ENCODE assay signal across 28 cellular contexts in genomic region chr4:127174168-127174567, GRCh38.
"Had no signal": no experiment of that assay in that cellular context is flagged by ENCODE, and none has a peak within 500 bp of the region (broad histone marks: within the 10 kb centered on the region; RNA-seq: fewer than 3 reads in every experiment).

No MANE protein-coding gene starts in this region.

- H3K4me3 ChIP-seq: colonic mucosa, esophagus squamous epithelium, gastrocnemius medialis, heart right ventricle, left lung, lower lobe of right lung had no signal

- H3K4me3 Mint-ChIP-seq: dendritic cell treated with granulocyte-macrophage colony-stimulating factor and Interleukin-4, amounts not matched to agents 40 ng/mL and 50 ng/mL, for 4 days; effector memory CD8-positive, alpha-beta T cell; endodermal cell; immature natural killer cell; naive thymus-derived CD4-positive, alpha-beta T cell had no signal

- H3K36me3 Mint-ChIP-seq: immature natural killer cell; naive thymus-derived CD4-positive, alpha-beta T cell had no signal

- H3K27ac ChIP-seq: colonic mucosa, epithelial cell of prostate, esophagus squamous epithelium, gastrocnemius medialis, heart right ventricle, left lung, lower lobe of right lung had no signal

- H3K9me3 Mint-ChIP-seq: endodermal cell had no signal

- ATAC-seq: effector memory CD8-positive, alpha-beta T cell; esophagus mucosa; gastrocnemius medialis; heart right ventricle; left colon; left lung; left ventricle myocardium superior; lower lobe of right lung; naive thymus-derived CD4-positive, alpha-beta T cell had no signal

- H3K4me1 Mint-ChIP-seq: immature natural killer cell; naive thymus-derived CD4-positive, alpha-beta T cell had no signal

- H3K9me3 ChIP-seq: colonic mucosa, esophagus squamous epithelium, gastrocnemius medialis, heart right ventricle, left lung, lower lobe of right lung had no signal

- H3K27me3 ChIP-seq: colonic mucosa, esophagus squamous epithelium, gastrocnemius medialis, heart right ventricle, left lung had no signal

- DNase-seq: colonic mucosa; cortex of kidney; effector CD8-positive, alpha-beta T cell; effector memory CD8-positive, alpha-beta T cell; endodermal cell; erythroblast; esophagus squamous epithelium; foreskin fibroblast; foreskin melanocyte; gastrocnemius medialis; glutamatergic neuron; head of caudate nucleus; heart right ventricle; hippocampal formation; immature natural killer cell; islet precursor cell; kidney; kidney glomerular epithelial cell; left colon; left lung; left ventricle myocardium superior; lower lobe of right lung; mesenchymal stem cell; midbrain; naive thymus-derived CD4-positive, alpha-beta T cell had no signal

- H3K4me1 ChIP-seq: colonic mucosa, esophagus squamous epithelium, gastrocnemius medialis, heart right ventricle, left lung, lower lobe of right lung had no signal

- H3K36me3 ChIP-seq: colonic mucosa, esophagus squamous epithelium, gastrocnemius medialis, heart right ventricle, left lung, lower lobe of right lung had no signal

- H3K27me3 Mint-ChIP-seq: dendritic cell treated with granulocyte-macrophage colony-stimulating factor and Interleukin-4, amounts not matched to agents 40 ng/mL and 50 ng/mL, for 4 days; effector memory CD8-positive, alpha-beta T cell; naive thymus-derived CD4-positive, alpha-beta T cell had no signal

- H3K27ac Mint-ChIP-seq: dendritic cell treated with granulocyte-macrophage colony-stimulating factor and Interleukin-4, amounts not matched to agents 40 ng/mL and 50 ng/mL, for 4 days; effector memory CD8-positive, alpha-beta T cell; endodermal cell; immature natural killer cell; naive thymus-derived CD4-positive, alpha-beta T cell had no signal
